ENCODE assay signal across 2 cellular contexts in genomic region chr1:104358621-104359020, GRCh38.
"Had no signal": no experiment of that assay in that cellular context is flagged by ENCODE, and none has a peak within 500 bp of the region (broad histone marks: within the 10 kb centered on the region; RNA-seq: fewer than 3 reads in every experiment).

No MANE protein-coding gene starts in this region.

- DNase-seq: HFFc6, KBM-7 had no signal
